Comparison of ENCODE assay signal across 31 cellular contexts in the genomic region with DNA sequence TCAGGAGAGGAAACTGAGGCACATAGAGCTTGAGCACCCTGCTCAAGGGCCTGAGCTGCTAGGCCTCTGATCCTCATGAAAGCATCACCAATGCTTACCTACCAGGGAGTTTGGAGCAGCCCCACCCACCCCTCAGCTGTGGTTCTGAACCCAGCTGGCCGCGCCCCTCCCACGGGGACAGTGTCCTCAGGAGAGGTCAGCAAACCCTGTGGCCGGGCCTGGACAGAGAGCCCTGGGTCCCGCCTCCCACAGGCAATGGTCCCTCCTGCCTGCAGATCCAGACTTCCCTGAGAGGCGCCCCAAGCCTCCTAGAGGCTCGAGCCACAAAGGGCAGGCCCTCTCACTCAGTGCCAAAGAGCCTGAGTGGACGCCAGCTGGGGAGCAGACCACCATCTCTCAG.
"Had no signal": no experiment of that assay in that cellular context is flagged by ENCODE, and none has a peak within 500 bp of the region (broad histone marks: within the 10 kb centered on the region; RNA-seq: fewer than 3 reads in every experiment).

No MANE protein-coding gene starts in this region.

- ATAC-seq: activated CD8-positive, alpha-beta T cell treated with anti-CD3 and anti-CD28 coated beads for 36 hours; activated T-cell treated with anti-CD3 and anti-CD28 coated beads, Interleukin-2, amount 50 U/mL, for 72 hours; activated T-helper 17 cell treated with anti-CD3 and anti-CD28 coated beads, Interleukin-2, amount 50 U/mL, for 72 hours had no signal

- H3K27me3 ChIP-seq: adrenal gland, body of pancreas, brain microvascular endothelial cell had no signal

- H3K4me1 ChIP-seq: adrenal gland, breast epithelium had no signal

- DNase-seq: activated B cell treated with CpG ODN at 0.5 μM for 24 hours; activated CD4-positive, alpha-beta memory T cell treated with anti-CD3 and anti-CD28 coated beads for 36 hours; activated CD4-positive, alpha-beta T cell treated with anti-CD3 and anti-CD28 coated beads for 4 hours; activated CD4-positive, alpha-beta T cell treated with anti-CD3 and anti-CD28 coated beads, Interleukin-2, amount 10 ng/mL, durations not matched to agents 24 days and 14 days; activated CD4-positive, alpha-beta T cell treated with anti-CD3 and anti-CD28 coated beads, Interleukin-2, amount 50 U/mL, for 1 hour; activated CD4-positive, alpha-beta T cell treated with anti-CD3 and anti-CD28 coated beads, Interleukin-2, amount 50 U/mL, for 4 hours; activated CD4-positive, CD25-positive, alpha-beta regulatory T cell treated with anti-CD3 and anti-CD28 coated beads, Interleukin-2, amount 50 U/mL, for 72 hours; activated CD8-positive, alpha-beta memory T cell treated with anti-CD3 and anti-CD28 coated beads, Interleukin-2, amount 50 U/mL, for 4 hours; activated CD8-positive, alpha-beta T cell treated with anti-CD3 and anti-CD28 coated beads for 36 hours; activated effector memory CD4-positive, alpha-beta T cell treated with anti-CD3 and anti-CD28 coated beads, Interleukin-2, amount 50 U/mL, for 16 hours; activated gamma-delta T cell treated with Interleukin-2 at 50 U/mL for 16 hours; activated naive CD4-positive, alpha-beta T cell; activated naive CD4-positive, alpha-beta T cell treated with anti-CD3 and anti-CD28 coated beads for 36 hours; activated naive CD4-positive, alpha-beta T cell treated with anti-CD3 and anti-CD28 coated beads, Interleukin-2, amount 50 U/mL, for 16 hours; activated naive CD8-positive, alpha-beta T cell treated with anti-CD3 and anti-CD28 coated beads for 36 hours; activated T-cell treated with anti-CD3 and anti-CD28 coated beads for 4 hours; activated T-cell treated with anti-CD3 and anti-CD28 coated beads, Interleukin-2, amount 50 U/mL, for 1 hour; activated T-cell treated with anti-CD3 and anti-CD28 coated beads, Interleukin-2, amount 50 U/mL, for 4 hours; activated T-cell treated with anti-CD3 and anti-CD28 coated beads, Interleukin-2, amount 50 U/mL, for 72 hours; adrenal gland; amniotic stem cell; aorta; brain microvascular endothelial cell; central memory CD4-positive, alpha-beta T cell; T-helper 1 cell; T-helper 2 cell; T-helper 9 cell had no signal

- H3K27ac ChIP-seq: adrenal gland, brain microvascular endothelial cell, breast epithelium, VCaP had no signal

- H3K36me3 ChIP-seq: adrenal gland, brain microvascular endothelial cell, breast epithelium had no signal

- H3K9me3 ChIP-seq: adrenal gland, body of pancreas, breast epithelium had no signal

- H3K4me3 ChIP-seq: adrenal gland, body of pancreas, breast epithelium had no signal
